Comparison of ENCODE assay signal across 8 cellular contexts in the genomic region with DNA sequence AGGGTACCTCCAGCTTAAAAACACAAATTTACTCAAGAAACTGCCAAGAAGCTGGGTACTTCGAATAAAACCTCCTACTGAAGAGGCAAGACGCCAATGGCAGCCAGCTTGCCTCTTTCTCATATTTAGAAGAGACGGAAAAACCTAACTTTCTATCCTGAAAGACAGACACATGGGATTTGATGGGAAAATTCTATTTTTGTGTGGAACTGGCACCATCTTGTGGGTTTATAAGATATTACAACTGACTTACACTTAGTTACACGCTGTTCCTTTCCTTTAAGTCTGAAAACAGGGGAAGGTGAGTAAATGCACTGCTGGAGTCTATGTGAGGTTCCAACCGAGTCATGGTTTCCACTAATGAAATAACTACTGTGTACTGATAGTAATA. TPM values are rescaled to one million over a fixed set of nuclear protein-coding genes. Genes with fewer than 3 reads are reported as not detected.
A peak's percentile ranks its signal among the peaks of the same experiment; 100 is the strongest.
DNase-seq lines count a peak whose midpoint lies in the region; ATAC-seq, FAIRE-seq and TF ChIP-seq lines count a peak whose summit lies in the region.

No MANE protein-coding gene starts in this region.

- ATAC-seq in foreskin keratinocyte (peak; percentile 62), HG03196 (IDR thresholded peaks at IDR 0.05; ENCODE audit: unreplicated experiment) (no peak)

- FAIRE-seq in A204.1 (lab: Jason Lieb, UNC), result peak; percentile 96
- FAIRE-seq in GM12891 (lab: Jason Lieb, UNC), result peak; percentile 48

- H3K27me3 ChIP-seq in foreskin keratinocyte, result no peaks in the 10 kb centered on the region

- no peak for TF ChIP-seq POLR2A in GM12891 (IDR thresholded peaks at IDR 0.05; ENCODE audit: low read depth, low read length)

- H3K4me1 ChIP-seq in foreskin keratinocyte, result no peaks in the 10 kb centered on the region

- in situ Hi-C loops in SK-MEL-5 (cut with HindIII; ENCODE audit: low pct_unique_long_range_greater_than_20kb, low sequenced_read_pairs), result no loop called here

- peak; percentile 77 for TF ChIP-seq CTCF in foreskin keratinocyte (conservative IDR thresholded peaks at IDR 0.05)

- DNase-seq in GM12891 (ENCODE audit: insufficient read length, low spot score), result no peak
- peak; percentile 68 for DNase-seq in SK-MEL-5 (ENCODE audit: low read depth, low spot score)
- peak; percentile 24 to 48 for DNase-seq in foreskin keratinocyte
- peak; percentile 36 for DNase-seq in putamen (ENCODE audit: low spot score)
- no peak for DNase-seq in NCI-H2029 treated with DMSO at 0.1 percent for 48 hours (lab: John Stamatoyannopoulos, UW)
- DNase-seq in NCI-H345 treated with DMSO at 0.1 percent for 48 hours (lab: John Stamatoyannopoulos, UW; ENCODE audit: unreplicated experiment), result no peak

- no peak overlapping the region for H3K27ac ChIP-seq in foreskin keratinocyte

TF ChIP-seq in GM12891, 5 proteins besides CTCF, POLR2A, EP300 and RAD21:
- TF ChIP-seq POLR2AphosphoS5 (IDR thresholded peaks at IDR 0.05; ENCODE audit: low read depth, low read length) (no peak), TAF1 (IDR thresholded peaks at IDR 0.05; ENCODE audit: low read depth, low read length) (no peak), PAX5 (IDR thresholded peaks at IDR 0.05; ENCODE audit: insufficient read depth, low read length, severe bottlenecking) (no peak), POU2F2 (IDR thresholded peaks at IDR 0.05; ENCODE audit: low read depth, low read length) (no peak), SPI1 (IDR thresholded peaks at IDR 0.05; ENCODE audit: low read depth, low read length) (no peak)

RNA-seq across cellular contexts. Expression of a gene that starts 10.3 kb away (rescaled TPM):
- 5.5 TPM for polyA plus RNA-seq in GM12891 (2012; ENCODE audit: low read depth, missing spikeins)
- total RNA-seq in SK-MEL-5 (2014; rRNA removed; shearing (Covaris generic)), result 12.5 and 13.9 TPM in 2 replicates
- 6.2 and 7.0 TPM in 2 replicates for polyA plus RNA-seq in SK-MEL-5 (2015; cell fraction: cytosol; rRNA removed)
- polyA plus RNA-seq in SK-MEL-5 (2015; cell fraction: nucleus; rRNA removed), result 34.3 and 36.9 TPM in 2 replicates
- 6.8 and 8.0 TPM in 2 replicates for total RNA-seq in foreskin keratinocyte
- 4.6 and 4.8 TPM in 2 replicates for polyA plus RNA-seq in foreskin keratinocyte

RNA-seq across cellular contexts. Expression of a gene that starts 33.7 kb away (rescaled TPM):
- polyA plus RNA-seq in GM12891 (2012; ENCODE audit: low read depth, missing spikeins), result 11.1 TPM
- 28.2 and 32.2 TPM in 2 replicates for total RNA-seq in SK-MEL-5 (2014; rRNA removed; shearing (Covaris generic))
- polyA plus RNA-seq in SK-MEL-5 (2015; cell fraction: cytosol; rRNA removed), result 14.1 and 25.2 TPM in 2 replicates
- 15.0 and 18.8 TPM in 2 replicates for polyA plus RNA-seq in SK-MEL-5 (2015; cell fraction: nucleus; rRNA removed)
- 28.5 and 30.1 TPM in 2 replicates for total RNA-seq in foreskin keratinocyte
- polyA plus RNA-seq in foreskin keratinocyte, result 10.6 and 14.1 TPM in 2 replicates

Comparison
In these comparisons a context has a peak if more than half of its experiments do, and no peak if none do; other contexts are left out.
1. DNase-seq: peak in SK-MEL-5 (single experiment), foreskin keratinocyte (2 of 2) and putamen (single experiment); none in GM12891 (single experiment), NCI-H2029 treated with DMSO at 0.1 percent for 48 hours (single experiment) and NCI-H345 treated with DMSO at 0.1 percent for 48 hours (single experiment).